ENCODE assay signal across 8 cellular contexts in genomic region chr6:27019651-27020552, GRCh38.
DNase-seq lines count a peak whose midpoint lies in the region; ATAC-seq and FAIRE-seq lines count a peak whose summit lies in the region.

No MANE protein-coding gene starts in this region.

- DNase-seq in HuH-7.5 (ENCODE audit: low spot score) (peak; percentile 37), SK-N-MC (ENCODE audit: low read depth, low spot score) (peak; percentile 51), amniotic stem cell (lab: John Stamatoyannopoulos, UW) (peak; percentile 73), left ventricle myocardium superior (peak; percentile 86), trophoblast cell (peak; percentile 88 to 91), urothelium cell line (ENCODE audit: low spot score) (peak; percentile 91)

- H3K4me1 ChIP-seq in trophoblast cell (ENCODE audit: control insufficient read depth in 1 of 2, insufficient read depth in 2 of 2, low read length in 2 of 2): no peaks in the 10 kb centered on the region

- no CpG with 5 or more reads among the region's 58 CpGs for WGBS in trophoblast cell (ENCODE audit: extremely low coverage, insufficient coverage, insufficient read length)

- H4K12ac ChIP-seq in trophoblast cell (ENCODE audit: low read depth, low read length): peak overlapping the region; percentile 76

- H3K27me3 ChIP-seq in trophoblast cell (ENCODE audit: insufficient read depth, low read length): no peaks in the 10 kb centered on the region

- FAIRE-seq in A204.1 (lab: Jason Lieb, UNC) (peak; percentile 88), urothelium cell line (lab: Jason Lieb, UNC) (peak; percentile 94)

- H3K14ac ChIP-seq in trophoblast cell (ENCODE audit: low read length): peak overlapping the region; percentile 63

- no peak overlapping the region for H3K9ac ChIP-seq in SK-N-MC (ENCODE audit: insufficient read length)
- peak overlapping the region; percentile 85 for H3K9ac ChIP-seq in trophoblast cell (ENCODE audit: low read length)

- H4K91ac ChIP-seq in trophoblast cell (ENCODE audit: low read depth, low read length): peak overlapping the region; percentile 50

- H3K27ac ChIP-seq in SK-N-MC (no peak overlapping the region), trophoblast cell (ENCODE audit: low read depth, low read length) (peak overlapping the region; percentile 92)

- peak overlapping the region; percentile 79 for H2BK120ac ChIP-seq in trophoblast cell (ENCODE audit: insufficient read depth, low read length, poor library complexity)

- peak overlapping the region; percentile 78 for H3K18ac ChIP-seq in trophoblast cell (ENCODE audit: low read length)

- H3K9me3 ChIP-seq in SK-N-MC (ENCODE audit: low read depth, low read length): no peaks in the 10 kb centered on the region
- H3K9me3 ChIP-seq in trophoblast cell (ENCODE audit: insufficient read depth, low read depth, low read length): no peaks in the 10 kb centered on the region

- peak overlapping the region; percentile 96 for H2AFZ ChIP-seq in trophoblast cell (ENCODE audit: insufficient read depth, low read length, poor library complexity)

- intact Hi-C loops in left ventricle myocardium superior (cut with micrococcal nuclease): no loop called here

- H3K4me3 ChIP-seq in SK-N-MC: no peak overlapping the region
- H3K4me3 ChIP-seq in trophoblast cell (ENCODE audit: low read depth, low read length): peak overlapping the region; percentile 83

- ATAC-seq in GM18909 (IDR thresholded peaks at IDR 0.05; ENCODE audit: poor library complexity, unreplicated experiment) (peak; percentile 93), left ventricle myocardium superior (peak; percentile 99)

- peaks cover 4% of the 10 kb centered on the region for H3K79me1 ChIP-seq in trophoblast cell (ENCODE audit: low read length)

- peak overlapping the region; percentile 71 for H2BK5ac ChIP-seq in trophoblast cell (ENCODE audit: low read depth, low read length, poor library complexity)

- peak overlapping the region; percentile 71 for H3K4me2 ChIP-seq in trophoblast cell (ENCODE audit: low read length)

- H2BK12ac ChIP-seq in trophoblast cell (ENCODE audit: low read length): no peak overlapping the region

- H4K8ac ChIP-seq in trophoblast cell (ENCODE audit: low read depth, low read length): peak overlapping the region; percentile 92

- no peak overlapping the region for H2AK5ac ChIP-seq in trophoblast cell (ENCODE audit: low read length)

- peak overlapping the region; percentile 55 for H3K4ac ChIP-seq in trophoblast cell (ENCODE audit: low read depth, low read length)

- no peaks in the 10 kb centered on the region for H3K36me3 ChIP-seq in SK-N-MC (ENCODE audit: insufficient read depth, low read length)
- H3K36me3 ChIP-seq in trophoblast cell (ENCODE audit: control insufficient read depth in 1 of 2, insufficient read depth in 2 of 2, low read length in 2 of 2): no peaks in the 10 kb centered on the region

- H3K23ac ChIP-seq in trophoblast cell (ENCODE audit: low read length): no peak overlapping the region

- peaks cover 3% of the 10 kb centered on the region for H3K79me2 ChIP-seq in trophoblast cell (ENCODE audit: control insufficient read depth, insufficient read depth, low read length, poor library complexity)

Comparison
In these comparisons a context has a peak if more than half of its experiments do, and no peak if none do; other contexts are left out.
1. DNase-seq: peak in every context shown above with its lines; median percentile 91 in urothelium cell line; 90 in trophoblast cell; 86 in left ventricle myocardium superior; 73 in amniotic stem cell; 51 in SK-N-MC; 37 in HuH-7.5.